ENCODE assay signal across 14 cellular contexts in genomic region chr14:22505309-22505708, GRCh38.
DNase-seq lines count a peak whose midpoint lies in the region; ATAC-seq and TF ChIP-seq lines count a peak whose summit lies in the region.
"Had no signal": no experiment of that assay in that cellular context is flagged by ENCODE, and none has a peak within 500 bp of the region (broad histone marks: within the 10 kb centered on the region; RNA-seq: fewer than 3 reads in every experiment).

No MANE protein-coding gene starts in this region.

- peaks cover 22 to 60% (median 25%) of the 10 kb centered on the region in 4 donors for H3K4me1 Mint-ChIP-seq in CD4-positive, CD25-positive, alpha-beta regulatory T cell
- H3K4me1 Mint-ChIP-seq in T-cell = peaks cover 55 to 83% (median 72%) of the 10 kb centered on the region in 3 donors
- peaks cover 39% of the 10 kb centered on the region for H3K4me1 Mint-ChIP-seq in endodermal cell
- H3K4me1 Mint-ChIP-seq in chondrocyte (ENCODE audit: low read depth) = peaks cover 46% of the 10 kb centered on the region

- H3K9ac ChIP-seq in endodermal cell (ENCODE audit: extremely low read depth, low read length, poor library complexity, severe bottlenecking) = no peak overlapping the region

- TF ChIP-seq CTCF in A673 (conservative IDR thresholded peaks at IDR 0.05; ENCODE audit: low read depth, low read length) = no peak
- no peak for TF ChIP-seq CTCF in endodermal cell (conservative IDR thresholded peaks at IDR 0.05)
- TF ChIP-seq CTCF in chondrocyte (IDR thresholded peaks at IDR 0.05) = no peak

- H3K9me3 ChIP-seq in A673 (ENCODE audit: low read depth, low read length, poor library complexity, severe bottlenecking) = no peaks in the 10 kb centered on the region
- H3K9me3 ChIP-seq in CD4-positive, CD25-positive, alpha-beta regulatory T cell (ENCODE audit: control insufficient read depth in 2 of 2, low read length in 2 of 2) = no peaks in the 10 kb centered on the region
- H3K9me3 ChIP-seq in endodermal cell (ENCODE audit: control insufficient read depth, low read length) = no peaks in the 10 kb centered on the region
- H3K9me3 ChIP-seq: BE2C had no signal

- H3K27ac ChIP-seq in A673 (ENCODE audit: low read depth, low read length, poor library complexity, severe bottlenecking) = peak overlapping the region; percentile 89
- H3K27ac ChIP-seq in CD4-positive, CD25-positive, alpha-beta regulatory T cell (ENCODE audit: insufficient read depth, low read length, poor library complexity, severe bottlenecking) = peak overlapping the region; percentile 99
- H3K27ac ChIP-seq in endodermal cell (ENCODE audit: low read depth, low read length) = peak overlapping the region; percentile 58

- no peak for ATAC-seq in CD4-positive, CD25-positive, alpha-beta regulatory T cell (ENCODE audit: low read depth in 2 of 2)
- ATAC-seq in T-cell (replicated peaks in 1 of 4) = no peak
- ATAC-seq: esophagus mucosa had no signal

- CTCF ChIA-PET in A673 (lab: Charles Lee) = interaction anchor here (1.1 kb wide), 1 partner anchor 65 kb away, joined by 3 read pairs; no protein-coding TSS in a partner anchor
- CTCF ChIA-PET in T-cell (lab: Charles Lee) = interaction anchor here in 1 of 2 donors (1.8 kb wide), 1 partner anchor 65 kb away, joined by 4 read pairs; no protein-coding TSS in a partner anchor

- POLR2A ChIA-PET in A673 (lab: Charles Lee; ENCODE audit: low non-redundant PET) (interaction anchor here (0.6 kb wide), 1 partner anchor 29 kb away, joined by 4 read pairs; no protein-coding TSS in a partner anchor), T-cell (lab: Charles Lee) (interaction anchor here in 1 of 2 donors (1.2 kb wide), 1 partner anchor 51 kb away, joined by 4 read pairs; no protein-coding TSS in a partner anchor)

- H3K36me3 ChIP-seq in A673 (ENCODE audit: insufficient read depth, low read length, poor library complexity, severe bottlenecking) (no peaks in the 10 kb centered on the region), endodermal cell (ENCODE audit: control insufficient read depth, insufficient read depth, low read length) (no peaks in the 10 kb centered on the region)
- peaks cover 55% of the 10 kb centered on the region for H3K36me3 ChIP-seq in CD4-positive, CD25-positive, alpha-beta regulatory T cell (ENCODE audit: control insufficient read depth, insufficient read depth, low read length)
- H3K36me3 ChIP-seq: BE2C had no signal

- no peaks in the 10 kb centered on the region for H3K27me3 ChIP-seq in A673 (replicated peaks; ENCODE audit: insufficient read depth, low read depth, low read length, poor library complexity)
- no peaks in the 10 kb centered on the region for H3K27me3 ChIP-seq in CD4-positive, CD25-positive, alpha-beta regulatory T cell (ENCODE audit: control insufficient read depth, insufficient read depth, low read length)
- no peaks in the 10 kb centered on the region for H3K27me3 ChIP-seq in endodermal cell (ENCODE audit: control insufficient read depth, insufficient read depth, low read length, poor library complexity, severe bottlenecking)
- H3K27me3 ChIP-seq: BE2C had no signal

- intact Hi-C loops in A673 (cut with micrococcal nuclease; ENCODE audit: unreplicated experiment) = loop anchor here (5.0 kb wide), 1 partner anchor 42 kb away; no protein-coding TSS in a partner anchor

- H3K4me3 ChIP-seq in A673 (ENCODE audit: low read depth, low read length, poor library complexity, severe bottlenecking) (peak overlapping the region; percentile 21), endodermal cell (ENCODE audit: low read length) (no peak overlapping the region)
- H3K4me3 ChIP-seq in CD4-positive, CD25-positive, alpha-beta regulatory T cell (ENCODE audit: low read depth, low read length) = peak overlapping the region; percentile 90

- peaks cover 72% of the 10 kb centered on the region for H3K36me3 Mint-ChIP-seq in CD4-positive, CD25-positive, alpha-beta regulatory T cell
- H3K36me3 Mint-ChIP-seq in T-cell (peaks cover 76% of the 10 kb centered on the region), endodermal cell (ENCODE audit: low read depth) (no peaks in the 10 kb centered on the region), chondrocyte (ENCODE audit: low read depth) (no peaks in the 10 kb centered on the region)

- H3K4me1 ChIP-seq in A673 (ENCODE audit: insufficient read depth, low read length, poor library complexity, severe bottlenecking) (peaks cover 70% of the 10 kb centered on the region), endodermal cell (ENCODE audit: control insufficient read depth, insufficient read depth, low read length) (peaks cover 9% of the 10 kb centered on the region)
- peaks cover 57% of the 10 kb centered on the region for H3K4me1 ChIP-seq in CD4-positive, CD25-positive, alpha-beta regulatory T cell (ENCODE audit: control insufficient read depth, insufficient read depth, low read length, poor library complexity, severe bottlenecking)

- peak overlapping the region; percentile 85 to 95 (median 89) for H3K4me3 Mint-ChIP-seq in CD4-positive, CD25-positive, alpha-beta regulatory T cell
- H3K4me3 Mint-ChIP-seq in T-cell = peak overlapping the region; percentile 82 to 86 (median 83)
- no peak overlapping the region for H3K4me3 Mint-ChIP-seq in endodermal cell
- H3K4me3 Mint-ChIP-seq in chondrocyte (ENCODE audit: unreplicated experiment) = no peak overlapping the region

- no peaks in the 10 kb centered on the region for H3K27me3 Mint-ChIP-seq in CD4-positive, CD25-positive, alpha-beta regulatory T cell
- H3K27me3 Mint-ChIP-seq in T-cell (no peaks in the 10 kb centered on the region), endodermal cell (ENCODE audit: insufficient read depth) (no peaks in the 10 kb centered on the region), chondrocyte (ENCODE audit: low read depth) (no peaks in the 10 kb centered on the region)

- DNase-seq in A673 (ENCODE audit: low spot score) = no peak
- DNase-seq in CD4-positive, CD25-positive, alpha-beta regulatory T cell = no peak
- DNase-seq in T-cell = no peak
- no peak for DNase-seq in endodermal cell
- no peak for DNase-seq in SKM-1 treated with dmso at 0.1 percent for 144 hours (lab: John Stamatoyannopoulos, UW; ENCODE audit: unreplicated experiment)
- DNase-seq in stimulated activated CD8-positive, alpha-beta memory T cell treated with anti-CD3 and anti-CD28 coated beads, Interleukin-4, amount 100 ng/mL, for 48 hours = no peak
- DNase-seq in chondrocyte (ENCODE audit: low spot score) = no peak
- DNase-seq in GM19240 (ENCODE audit: insufficient read length, low spot score) = no peak
- DNase-seq: BE2C, cortex of kidney, DMS53, NCI-H510A, substantia nigra had no signal

- BruUV-seq in A673 (replicated peaks; lab: Mats Ljungman, UMichigan) = no TSS peak

- H3K27ac Mint-ChIP-seq in CD4-positive, CD25-positive, alpha-beta regulatory T cell = peak overlapping the region; percentile 96 to 100 (median 99)
- H3K27ac Mint-ChIP-seq in T-cell (peak overlapping the region; percentile 95 to 96), endodermal cell (no peak overlapping the region), chondrocyte (ENCODE audit: unreplicated experiment) (no peak overlapping the region)

- 100% methylated on average over 1 of the region's 1 CpG; no CpG with 5 or more reads in 1 of the 2 experiments for WGBS in endodermal cell (ENCODE audit: insufficient coverage in 1 of 2, insufficient read length in 1 of 2), 2 experiments

- H3K9me3 Mint-ChIP-seq in CD4-positive, CD25-positive, alpha-beta regulatory T cell = peaks cover 0 to under 1% (median 0%) of the 10 kb centered on the region in 7 donors
- H3K9me3 Mint-ChIP-seq in T-cell = no peaks in the 10 kb centered on the region
- no peaks in the 10 kb centered on the region for H3K9me3 Mint-ChIP-seq in endodermal cell
- no peaks in the 10 kb centered on the region for H3K9me3 Mint-ChIP-seq in chondrocyte (ENCODE audit: low read depth)

Comparison
In these comparisons a context has a peak if more than half of its experiments do, and no peak if none do; other contexts are left out.
1. H3K27ac Mint-ChIP-seq: peak in CD4-positive, CD25-positive, alpha-beta regulatory T cell (3 of 3) and T-cell (2 of 2); none in endodermal cell (single experiment) and chondrocyte (single experiment).
2. H3K4me3 Mint-ChIP-seq: peak in CD4-positive, CD25-positive, alpha-beta regulatory T cell (4 of 4) and T-cell (3 of 3); none in endodermal cell (single experiment) and chondrocyte (single experiment).
3. Peak in every context shown above with its lines, with median percentiles within 50 percentile points of each other: H3K27ac ChIP-seq.